Comparison of ENCODE assay signal across 8 cellular contexts in genomic region chr18:63161728-63162195, GRCh38.
DNase-seq lines count a peak whose midpoint lies in the region; ATAC-seq, FAIRE-seq and TF ChIP-seq lines count a peak whose summit lies in the region.

No MANE protein-coding gene starts in this region.

- H3K79me2 ChIP-seq in PC-3 (ENCODE audit: low read length) = no peaks in the 10 kb centered on the region
- no peaks in the 10 kb centered on the region for H3K79me2 ChIP-seq in neural progenitor cell (ENCODE audit: low read depth)

- no peak for FAIRE-seq in kidney (lab: Jason Lieb, UNC)

- no peaks in the 10 kb centered on the region for H3K36me3 Mint-ChIP-seq in neural progenitor cell

- DNase-seq in PC-3 = peak; percentile 80
- DNase-seq in activated effector memory CD4-positive, alpha-beta T cell treated with Interleukin-2 at 50 U/mL for 16 hours = peak; percentile 71
- DNase-seq in germinal center (ENCODE audit: low spot score) = peak; percentile 40
- peak; percentile 78 for DNase-seq in skeletal muscle cell (ENCODE audit: low read depth)
- no peak for DNase-seq in kidney
- DNase-seq in neural progenitor cell (ENCODE audit: low spot score) = no peak

- no TSS peak for BruUV-seq in PC-3 (replicated peaks; lab: Mats Ljungman, UMichigan)

- ATAC-seq in GM18520 (IDR thresholded peaks at IDR 0.05; ENCODE audit: unreplicated experiment) = peak; percentile 37
- ATAC-seq in HG02970 (IDR thresholded peaks at IDR 0.05; ENCODE audit: low FRiP score, unreplicated experiment) = peak; percentile 38
- peak; percentile 99 for ATAC-seq in PC-3

- H3F3A ChIP-seq in PC-3 (ENCODE audit: low read length, unreplicated experiment) (no peaks in the 10 kb centered on the region), neural progenitor cell (ENCODE audit: low read depth) (no peaks in the 10 kb centered on the region)

- no peaks in the 10 kb centered on the region for H3K9me2 ChIP-seq in PC-3 (replicated peaks; ENCODE audit: low read length)

- H3K27me3 ChIP-seq in PC-3 (ENCODE audit: low read length) (0 out of 2 replicates have a peak, but pooled peaks cover under 1% of the 10 kb centered on the region), neural progenitor cell (no peaks in the 10 kb centered on the region)

- peaks cover 28% of the 10 kb centered on the region for H3K4me1 Mint-ChIP-seq in neural progenitor cell

- CTCF ChIA-PET in PC-3 (lab: Charles Lee) = interaction anchor here (0.6 kb wide), 1 partner anchor 97 kb away, joined by 4 read pairs; no protein-coding TSS in a partner anchor

- H2AFZ ChIP-seq in PC-3 (ENCODE audit: low read length) = peak overlapping the region; percentile 44; the same call in 1 of the 2 replicates
- no peak overlapping the region for H2AFZ ChIP-seq in neural progenitor cell (replicated peaks)

- no peaks in the 10 kb centered on the region for H3K9me3 Mint-ChIP-seq in neural progenitor cell

- peak overlapping the region; percentile 30; the same call in 1 of the 2 replicates for H3K4me2 ChIP-seq in PC-3 (ENCODE audit: low read length)
- no peak overlapping the region for H3K4me2 ChIP-seq in neural progenitor cell

- no peak overlapping the region for H3K27ac Mint-ChIP-seq in neural progenitor cell

- no peak overlapping the region for H3K4me3 ChIP-seq in PC-3 (ENCODE audit: low read length)
- no peak overlapping the region for H3K4me3 ChIP-seq in skeletal muscle cell (ENCODE audit: low read depth, low read length)
- H3K4me3 ChIP-seq in kidney (ENCODE audit: low read length in 2 of 2) = no peak overlapping the region
- no peak overlapping the region for H3K4me3 ChIP-seq in neural progenitor cell

- no peaks in the 10 kb centered on the region for H3K9me3 ChIP-seq in PC-3 (ENCODE audit: low read length)
- H3K9me3 ChIP-seq in kidney (ENCODE audit: control insufficient read depth in 1 of 2, low read length in 2 of 2) = no peaks in the 10 kb centered on the region
- no peaks in the 10 kb centered on the region for H3K9me3 ChIP-seq in neural progenitor cell (ENCODE audit: low read depth)

- H3K4me1 ChIP-seq in PC-3 (ENCODE audit: insufficient read depth, low read length) = peaks cover 13% of the 10 kb centered on the region
- peaks cover 12 to 20% of the 10 kb centered on the region in 2 donors for H3K4me1 ChIP-seq in kidney (ENCODE audit: control insufficient read depth in 1 of 2, insufficient read depth in 1 of 2, low read depth in 1 of 2, low read length in 2 of 2)
- no peaks in the 10 kb centered on the region for H3K4me1 ChIP-seq in neural progenitor cell

- no peaks in the 10 kb centered on the region for H3K36me3 ChIP-seq in PC-3 (ENCODE audit: low read depth, low read length)
- H3K36me3 ChIP-seq in kidney (ENCODE audit: control insufficient read depth in 1 of 2, insufficient read depth in 2 of 2, low read length in 2 of 2) = no peaks in the 10 kb centered on the region
- H3K36me3 ChIP-seq in neural progenitor cell = no peaks in the 10 kb centered on the region

- no peak overlapping the region for H3K9ac ChIP-seq in PC-3 (ENCODE audit: low read length)
- H3K9ac ChIP-seq in kidney (ENCODE audit: low read length in 2 of 2) = no peak overlapping the region
- H3K9ac ChIP-seq in neural progenitor cell = no peak overlapping the region

- H3K27ac ChIP-seq in PC-3 (ENCODE audit: low read length) = 0 out of 2 replicates have a peak overlapping the region, but pooled peaks have one; percentile 17
- H3K27ac ChIP-seq in kidney (ENCODE audit: low read depth in 2 of 2, low read length in 2 of 2) = peak overlapping the region in 1 of 2 donors; percentile 48
- H3K27ac ChIP-seq in neural progenitor cell = no peak overlapping the region

- H3K27me3 Mint-ChIP-seq in neural progenitor cell (ENCODE audit: insufficient read depth, low read depth) = peaks cover 2% of the 10 kb centered on the region

- no peaks in the 10 kb centered on the region for H4K20me1 ChIP-seq in PC-3 (ENCODE audit: low read length)
- H4K20me1 ChIP-seq in neural progenitor cell (ENCODE audit: low read depth) = no peaks in the 10 kb centered on the region

- no peak overlapping the region for H3K4me3 Mint-ChIP-seq in neural progenitor cell

- intact Hi-C loops in PC-3 (cut with micrococcal nuclease) = no loop called here
- intact Hi-C loops in kidney (cut with DNase I) = no loop called here

- POLR2A ChIA-PET in PC-3 (lab: Charles Lee; ENCODE audit: unreplicated experiment) = no interaction called here

- no peak for TF ChIP-seq CTCF in PC-3 (conservative IDR thresholded peaks at IDR 0.05; ENCODE audit: low read depth, low read length)
- no peak for TF ChIP-seq CTCF in kidney (IDR thresholded peaks at IDR 0.05; ENCODE audit: borderline replicate concordance, extremely low read depth, insufficient read depth)
- TF ChIP-seq CTCF in neural progenitor cell (IDR thresholded peaks at IDR 0.05) = no peak

Comparison
In these comparisons a context has a peak if more than half of its experiments do, and no peak if none do; other contexts are left out.
1. ATAC-seq: peak in every context shown above with its lines; median percentile 99 in PC-3; 38 in HG02970; 37 in GM18520.
2. DNase-seq: peak in PC-3 (single experiment), activated effector memory CD4-positive, alpha-beta T cell treated with Interleukin-2 at 50 U/mL for 16 hours (single experiment), germinal center (single experiment) and skeletal muscle cell (single experiment); none in kidney (single experiment) and neural progenitor cell (single experiment).